8 cellular contexts compared by ENCODE assay signal in genomic region chr14:92039073-92039719, GRCh38. TPM values are rescaled to one million over a fixed set of nuclear protein-coding genes. Genes with fewer than 3 reads are reported as not detected.
DNase-seq lines count a peak whose midpoint lies in the region; ATAC-seq and TF ChIP-seq lines count a peak whose summit lies in the region.

No MANE protein-coding gene starts in this region.

- H3K9ac ChIP-seq in skeletal muscle tissue (ENCODE audit: low read depth in 1 of 3, low read length in 3 of 3) = peak overlapping the region; percentile 100

- TF ChIP-seq CTCF in GM20000 (IDR thresholded peaks at IDR 0.05; ENCODE audit: extremely low read depth, missing control alignments) (no peak), body of pancreas (IDR thresholded peaks at IDR 0.05) (no peak)

- H3K27me3 ChIP-seq in body of pancreas (no peaks in the 10 kb centered on the region), skeletal muscle tissue (ENCODE audit: control insufficient read depth in 3 of 3, insufficient read depth in 3 of 3, low read length in 3 of 3) (no peaks in the 10 kb centered on the region)

- H3K9me3 ChIP-seq in body of pancreas = no peaks in the 10 kb centered on the region
- H3K9me3 ChIP-seq in skeletal muscle tissue (ENCODE audit: control insufficient read depth in 3 of 3, low read length in 3 of 3) = no peaks in the 10 kb centered on the region

- H3K4me3 ChIP-seq in body of pancreas (peak overlapping the region; percentile 33 to 55), skeletal muscle tissue (ENCODE audit: low read length in 3 of 3) (peak overlapping the region; percentile 94 to 99 (median 97))

- intact Hi-C loops in body of pancreas (cut with DNase I) = no loop called here

- no peaks in the 10 kb centered on the region for H3K36me3 ChIP-seq in body of pancreas (replicated peaks in 1 of 2; ENCODE audit: insufficient read depth in 1 of 2, low read depth in 2 of 2)
- H3K36me3 ChIP-seq in skeletal muscle tissue (ENCODE audit: control insufficient read depth in 3 of 3, insufficient read depth in 3 of 3, low read length in 3 of 3) = peaks cover 0 to 6% (median under 1%) of the 10 kb centered on the region in 3 donors

- H3K4me1 ChIP-seq in body of pancreas (peaks cover 49% of the 10 kb centered on the region), skeletal muscle tissue (ENCODE audit: control insufficient read depth in 3 of 3, insufficient read depth in 3 of 3, low read length in 3 of 3) (peaks cover 14 to 35% (median 23%) of the 10 kb centered on the region in 3 donors)

- no peak for TF ChIP-seq POLR2A in body of pancreas (IDR thresholded peaks at IDR 0.05)

- H3K27ac ChIP-seq in body of pancreas (peak overlapping the region; percentile 85 to 96 (median 93)), skeletal muscle tissue (ENCODE audit: low read depth, low read length) (peak overlapping the region; percentile 99)

- peak; percentile 34 for ATAC-seq in body of pancreas

- DNase-seq in COR-L47 (lab: John Stamatoyannopoulos, UW) (peak; percentile 57), GM20000 (ENCODE audit: low spot score) (peak; percentile 38), HS-5 (ENCODE audit: low read depth) (peak; percentile 47), OCI-M2 (lab: John Stamatoyannopoulos, UW; ENCODE audit: unreplicated experiment) (peak; percentile 42), body of pancreas (peak in 3 of 4 donors; percentile 52 to 68 (median 54)), iPS-NIHi11 (ENCODE audit: low spot score) (peak; percentile 82), SKM-1 (lab: John Stamatoyannopoulos, UW; ENCODE audit: unreplicated experiment) (no peak)

- 0% methylated on average over 23 of the region's 23 CpGs for WGBS in body of pancreas, 2 donors

RNA-seq across cellular contexts. Expression of gene TRIP11, which starts 0.7 kb away (rescaled TPM):
- total RNA-seq in body of pancreas (10 to 100 TPM; 25.2 to 33.6 TPM), skeletal muscle tissue (10.4 TPM)
